In the genomic region with DNA sequence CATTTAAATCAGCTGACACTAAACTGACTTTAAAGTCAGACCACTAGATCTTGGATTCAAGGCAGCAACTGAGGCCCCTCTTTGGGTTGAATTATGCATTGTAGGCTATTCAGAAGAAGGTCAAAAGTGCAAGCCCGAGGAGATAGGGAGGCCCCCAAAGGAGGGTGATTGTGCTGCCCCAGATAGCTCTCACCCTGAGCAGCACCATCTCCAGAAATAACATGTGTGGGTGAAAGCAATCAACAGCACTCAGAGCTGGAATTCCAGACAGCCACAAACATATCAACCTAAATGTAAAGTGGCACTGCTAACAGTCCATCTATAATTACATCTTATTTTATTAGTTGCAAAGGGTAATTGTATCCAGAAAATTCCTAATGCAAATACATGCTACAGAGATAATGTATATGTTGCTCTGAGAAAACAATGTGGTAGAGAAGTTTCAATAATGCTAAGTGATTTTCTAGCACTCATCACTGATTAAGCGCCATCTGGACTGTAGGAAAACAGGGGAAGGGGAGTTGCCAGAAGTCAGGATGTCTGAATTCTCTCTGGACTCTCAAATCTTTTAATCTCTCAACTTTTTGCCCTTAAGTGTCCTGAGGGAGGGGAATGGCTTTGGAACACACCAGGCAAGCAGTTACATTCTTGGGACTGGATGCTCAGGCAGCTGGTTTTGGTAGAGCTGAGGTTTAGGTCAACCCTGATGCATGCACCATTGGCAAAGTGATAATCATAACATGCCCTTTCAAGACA, we compare ENCODE assay signal across 1 cellular context.
TF ChIP-seq lines count a peak whose summit lies in the region.

No MANE protein-coding gene starts in this region.

TF ChIP-seq in SK-N-SH treated with all-trans-retinoic acid at 6 μM for 48 hours, 23 proteins besides CTCF, POLR2A, EP300 and RAD21:
- TF ChIP-seq, protein P1, sequence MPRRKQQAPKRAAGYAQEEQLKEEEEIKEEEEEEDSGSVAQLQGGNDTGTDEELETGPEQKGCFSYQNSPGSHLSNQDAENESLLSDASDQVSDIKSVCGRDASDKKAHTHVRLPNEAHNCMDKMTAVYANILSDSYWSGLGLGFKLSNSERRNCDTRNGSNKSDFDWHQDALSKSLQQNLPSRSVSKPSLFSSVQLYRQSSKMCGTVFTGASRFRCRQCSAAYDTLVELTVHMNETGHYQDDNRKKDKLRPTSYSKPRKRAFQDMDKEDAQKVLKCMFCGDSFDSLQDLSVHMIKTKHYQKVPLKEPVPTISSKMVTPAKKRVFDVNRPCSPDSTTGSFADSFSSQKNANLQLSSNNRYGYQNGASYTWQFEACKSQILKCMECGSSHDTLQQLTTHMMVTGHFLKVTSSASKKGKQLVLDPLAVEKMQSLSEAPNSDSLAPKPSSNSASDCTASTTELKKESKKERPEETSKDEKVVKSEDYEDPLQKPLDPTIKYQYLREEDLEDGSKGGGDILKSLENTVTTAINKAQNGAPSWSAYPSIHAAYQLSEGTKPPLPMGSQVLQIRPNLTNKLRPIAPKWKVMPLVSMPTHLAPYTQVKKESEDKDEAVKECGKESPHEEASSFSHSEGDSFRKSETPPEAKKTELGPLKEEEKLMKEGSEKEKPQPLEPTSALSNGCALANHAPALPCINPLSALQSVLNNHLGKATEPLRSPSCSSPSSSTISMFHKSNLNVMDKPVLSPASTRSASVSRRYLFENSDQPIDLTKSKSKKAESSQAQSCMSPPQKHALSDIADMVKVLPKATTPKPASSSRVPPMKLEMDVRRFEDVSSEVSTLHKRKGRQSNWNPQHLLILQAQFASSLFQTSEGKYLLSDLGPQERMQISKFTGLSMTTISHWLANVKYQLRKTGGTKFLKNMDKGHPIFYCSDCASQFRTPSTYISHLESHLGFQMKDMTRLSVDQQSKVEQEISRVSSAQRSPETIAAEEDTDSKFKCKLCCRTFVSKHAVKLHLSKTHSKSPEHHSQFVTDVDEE (CRISPR knock-in tag; IDR thresholded peaks at IDR 0.05), result no peak
- TF ChIP-seq ESRRG (CRISPR knock-in tag; IDR thresholded peaks at IDR 0.05) (no peak), ISL1 (CRISPR knock-in tag; IDR thresholded peaks at IDR 0.05) (no peak), RARB (CRISPR knock-in tag; IDR thresholded peaks at IDR 0.05) (no peak), ZNF8 (CRISPR knock-in tag; IDR thresholded peaks at IDR 0.05) (no peak), TCF4 (CRISPR knock-in tag; IDR thresholded peaks at IDR 0.05; ENCODE audit: borderline replicate concordance) (no peak; the same call in 1 of the 2 replicates), ZFP3 (CRISPR knock-in tag; IDR thresholded peaks at IDR 0.05) (no peak), CSDC2 (CRISPR knock-in tag; IDR thresholded peaks at IDR 0.05) (no peak), PPARA (CRISPR knock-in tag; IDR thresholded peaks at IDR 0.05; ENCODE audit: borderline replicate concordance) (no peak), ZFP30 (CRISPR knock-in tag; IDR thresholded peaks at IDR 0.05) (no peak), TOX (CRISPR knock-in tag; IDR thresholded peaks at IDR 0.05; ENCODE audit: borderline replicate concordance) (no peak), BACH2 (CRISPR knock-in tag; IDR thresholded peaks at IDR 0.05; ENCODE audit: borderline replicate concordance) (no peak), ZNF70 (CRISPR knock-in tag; IDR thresholded peaks at IDR 0.05) (no peak)
- TF ChIP-seq, protein P2, sequence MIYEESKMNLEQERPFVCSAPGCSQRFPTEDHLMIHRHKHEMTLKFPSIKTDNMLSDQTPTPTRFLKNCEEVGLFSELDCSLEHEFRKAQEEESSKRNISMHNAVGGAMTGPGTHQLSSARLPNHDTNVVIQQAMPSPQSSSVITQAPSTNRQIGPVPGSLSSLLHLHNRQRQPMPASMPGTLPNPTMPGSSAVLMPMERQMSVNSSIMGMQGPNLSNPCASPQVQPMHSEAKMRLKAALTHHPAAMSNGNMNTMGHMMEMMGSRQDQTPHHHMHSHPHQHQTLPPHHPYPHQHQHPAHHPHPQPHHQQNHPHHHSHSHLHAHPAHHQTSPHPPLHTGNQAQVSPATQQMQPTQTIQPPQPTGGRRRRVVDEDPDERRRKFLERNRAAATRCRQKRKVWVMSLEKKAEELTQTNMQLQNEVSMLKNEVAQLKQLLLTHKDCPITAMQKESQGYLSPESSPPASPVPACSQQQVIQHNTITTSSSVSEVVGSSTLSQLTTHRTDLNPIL (CRISPR knock-in tag; IDR thresholded peaks at IDR 0.05; ENCODE audit: low read depth), result no peak
- TF ChIP-seq, protein P3, sequence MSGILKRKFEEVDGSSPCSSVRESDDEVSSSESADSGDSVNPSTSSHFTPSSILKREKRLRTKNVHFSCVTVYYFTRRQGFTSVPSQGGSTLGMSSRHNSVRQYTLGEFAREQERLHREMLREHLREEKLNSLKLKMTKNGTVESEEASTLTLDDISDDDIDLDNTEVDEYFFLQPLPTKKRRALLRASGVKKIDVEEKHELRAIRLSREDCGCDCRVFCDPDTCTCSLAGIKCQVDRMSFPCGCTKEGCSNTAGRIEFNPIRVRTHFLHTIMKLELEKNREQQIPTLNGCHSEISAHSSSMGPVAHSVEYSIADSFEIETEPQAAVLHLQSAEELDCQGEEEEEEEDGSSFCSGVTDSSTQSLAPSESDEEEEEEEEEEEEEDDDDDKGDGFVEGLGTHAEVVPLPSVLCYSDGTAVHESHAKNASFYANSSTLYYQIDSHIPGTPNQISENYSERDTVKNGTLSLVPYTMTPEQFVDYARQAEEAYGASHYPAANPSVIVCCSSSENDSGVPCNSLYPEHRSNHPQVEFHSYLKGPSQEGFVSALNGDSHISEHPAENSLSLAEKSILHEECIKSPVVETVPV (CRISPR knock-in tag; IDR thresholded peaks at IDR 0.05), result no peak
